1 cellular context compared by ENCODE assay signal in the genomic region with DNA sequence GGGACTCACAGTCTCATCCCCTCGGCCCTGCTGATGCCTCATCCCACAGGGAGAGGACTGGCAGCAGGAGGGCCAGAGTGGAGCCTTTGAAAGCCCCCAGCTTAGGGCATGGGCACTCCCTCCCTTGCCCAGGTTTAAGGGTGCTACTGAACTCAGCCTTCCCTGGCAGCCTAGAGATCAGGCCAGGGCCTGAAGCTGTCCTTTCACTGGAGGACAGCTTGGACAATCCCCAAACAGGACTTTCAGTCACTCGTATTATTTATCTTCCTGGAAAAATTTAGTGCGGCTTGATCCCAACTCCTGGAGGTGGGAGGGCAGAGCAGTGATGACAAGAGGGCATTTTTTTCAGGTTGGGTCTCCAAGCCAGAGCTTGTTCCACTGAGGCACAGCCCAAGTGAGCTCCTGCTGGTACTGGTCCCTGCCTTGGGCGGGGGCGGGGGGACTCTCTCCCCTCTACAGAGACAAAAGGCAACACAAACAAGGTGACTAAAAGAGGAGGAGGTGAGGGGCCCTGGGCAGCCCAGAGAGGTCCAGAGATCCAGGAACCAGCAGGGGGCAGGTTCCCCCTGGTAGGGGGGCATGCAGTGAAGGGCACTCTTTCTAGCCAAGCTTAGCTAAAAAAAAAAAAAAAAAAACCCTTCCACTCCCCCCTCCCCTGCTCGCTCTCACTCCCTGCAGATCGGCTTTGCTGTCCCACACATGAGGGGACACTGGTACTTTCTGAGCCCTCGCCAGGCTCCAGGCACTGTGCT.
TF ChIP-seq lines count a peak whose summit lies in the region.

No MANE protein-coding gene starts in this region.

TF ChIP-seq in H1, 55 proteins besides CTCF, POLR2A, EP300 and RAD21:
- no peak for TF ChIP-seq BRCA1 (IDR thresholded peaks at IDR 0.05; ENCODE audit: low read depth, low read length)
- no peak for TF ChIP-seq KDM1A (IDR thresholded peaks at IDR 0.05; ENCODE audit: borderline replicate concordance, low read length)
- no peak for TF ChIP-seq SP1 (IDR thresholded peaks at IDR 0.05; ENCODE audit: low read depth, low read length)
- no peak for TF ChIP-seq TCF12 (IDR thresholded peaks at IDR 0.05; ENCODE audit: low read depth, low read length)
- no peak for TF ChIP-seq CBX5 (IDR thresholded peaks at IDR 0.05; ENCODE audit: low read depth, low read length)
- no peak for TF ChIP-seq EGR1 (IDR thresholded peaks at IDR 0.05; ENCODE audit: borderline replicate concordance, low read depth, low read length)
- no peak for TF ChIP-seq HDAC2 (IDR thresholded peaks at IDR 0.05; ENCODE audit: borderline replicate concordance in 1 of 2, low read depth in 2 of 2, low read length in 2 of 2)
- no peak for TF ChIP-seq SAP30 (IDR thresholded peaks at IDR 0.05; ENCODE audit: insufficient read depth, insufficient replicate concordance, low read length)
- TF ChIP-seq SP2 (IDR thresholded peaks at IDR 0.05; ENCODE audit: low read length), result no peak
- no peak for TF ChIP-seq SUZ12 (IDR thresholded peaks at IDR 0.05; ENCODE audit: low read length)
- no peak for TF ChIP-seq CREB1 (IDR thresholded peaks at IDR 0.05)
- TF ChIP-seq RXRA (IDR thresholded peaks at IDR 0.05; ENCODE audit: insufficient read depth, low read depth, low read length), result no peak
- TF ChIP-seq, protein P1, sequence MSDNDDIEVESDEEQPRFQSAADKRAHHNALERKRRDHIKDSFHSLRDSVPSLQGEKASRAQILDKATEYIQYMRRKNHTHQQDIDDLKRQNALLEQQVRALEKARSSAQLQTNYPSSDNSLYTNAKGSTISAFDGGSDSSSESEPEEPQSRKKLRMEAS (IDR thresholded peaks at IDR 0.05), result no peak
- TF ChIP-seq CTBP2 (IDR thresholded peaks at IDR 0.05; ENCODE audit: borderline replicate concordance, insufficient read depth, insufficient read length, low read length), result no peak
- TF ChIP-seq ASH2L (IDR thresholded peaks at IDR 0.05; ENCODE audit: low read length), result no peak
- TF ChIP-seq CHD2 (IDR thresholded peaks at IDR 0.05; ENCODE audit: low read length), result no peak
- TF ChIP-seq, protein P2, sequence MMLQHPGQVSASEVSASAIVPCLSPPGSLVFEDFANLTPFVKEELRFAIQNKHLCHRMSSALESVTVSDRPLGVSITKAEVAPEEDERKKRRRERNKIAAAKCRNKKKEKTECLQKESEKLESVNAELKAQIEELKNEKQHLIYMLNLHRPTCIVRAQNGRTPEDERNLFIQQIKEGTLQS (IDR thresholded peaks at IDR 0.05; ENCODE audit: insufficient read depth, low read depth, low read length), result no peak
- TF ChIP-seq TAF7 (optimal IDR thresholded peaks at IDR 0.05; ENCODE audit: borderline replicate concordance, low read depth, low read length), result no peak
- TF ChIP-seq HDAC6 (IDR thresholded peaks at IDR 0.05; ENCODE audit: low read depth, low read length), result no peak
TF ChIP-seq in H1: peak in this region for 0.
